1 cellular context compared by ENCODE assay signal in the genomic region with DNA sequence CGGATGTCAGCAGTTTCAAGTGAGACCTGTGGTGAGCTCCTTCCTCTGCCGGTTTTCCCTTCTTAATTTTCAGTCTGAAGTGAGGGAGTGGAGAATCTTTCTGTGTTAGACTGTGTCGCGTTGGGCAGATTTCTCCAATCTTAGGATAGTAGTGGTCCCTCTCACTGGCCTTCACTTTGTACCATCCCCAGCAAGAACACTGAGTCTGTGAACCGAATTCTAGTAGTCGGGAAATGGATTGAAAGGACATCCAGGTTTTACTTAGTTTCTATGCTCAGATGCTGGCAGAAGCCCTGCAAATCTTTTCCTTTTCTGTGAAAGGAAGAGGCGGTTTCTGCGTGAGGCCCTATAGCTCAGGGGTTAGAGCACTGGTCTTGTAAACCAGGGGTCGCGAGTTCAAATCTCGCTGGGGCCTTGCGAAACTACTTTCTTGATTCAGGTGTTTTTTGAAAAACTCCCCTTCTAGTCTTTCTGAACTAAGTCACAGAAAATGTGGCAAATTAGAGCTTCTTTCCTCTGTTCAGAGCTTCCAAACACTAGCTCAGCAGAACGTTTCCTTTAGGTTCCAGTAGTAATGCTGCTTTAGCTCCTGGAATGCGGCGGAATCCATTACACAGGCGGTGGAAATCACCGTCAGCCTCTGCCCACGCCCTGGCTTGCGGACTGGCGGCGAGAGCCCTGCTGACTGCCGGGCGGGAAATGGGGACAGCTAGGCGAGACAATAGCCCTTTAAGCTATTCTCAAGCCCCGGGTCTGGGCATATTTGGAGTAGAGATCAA.
TF ChIP-seq lines count a peak whose summit lies in the region.

No MANE protein-coding gene starts in this region.

TF ChIP-seq in HCT116, 20 proteins besides CTCF, POLR2A, EP300 and RAD21:
- TF ChIP-seq, protein P1, sequence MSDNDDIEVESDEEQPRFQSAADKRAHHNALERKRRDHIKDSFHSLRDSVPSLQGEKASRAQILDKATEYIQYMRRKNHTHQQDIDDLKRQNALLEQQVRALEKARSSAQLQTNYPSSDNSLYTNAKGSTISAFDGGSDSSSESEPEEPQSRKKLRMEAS (IDR thresholded peaks at IDR 0.05) = no peak
- TF ChIP-seq EGR1 (IDR thresholded peaks at IDR 0.05; ENCODE audit: low read depth) = peak; percentile 46; the same call in 1 of the 2 replicates
- peak; percentile 80 for TF ChIP-seq CBX3 (IDR thresholded peaks at IDR 0.05; ENCODE audit: low read depth)
- no peak for TF ChIP-seq EZH2 (IDR thresholded peaks at IDR 0.05)
- peak; percentile 72 for TF ChIP-seq CEBPB (IDR thresholded peaks at IDR 0.05; ENCODE audit: low read depth)
- peak; percentile 33 for TF ChIP-seq YY1 (IDR thresholded peaks at IDR 0.05; ENCODE audit: extremely low read depth, insufficient replicate concordance, low read depth, low read length)
- TF ChIP-seq, protein P2, sequence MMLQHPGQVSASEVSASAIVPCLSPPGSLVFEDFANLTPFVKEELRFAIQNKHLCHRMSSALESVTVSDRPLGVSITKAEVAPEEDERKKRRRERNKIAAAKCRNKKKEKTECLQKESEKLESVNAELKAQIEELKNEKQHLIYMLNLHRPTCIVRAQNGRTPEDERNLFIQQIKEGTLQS (IDR thresholded peaks at IDR 0.05) = peak; percentile 95
- TF ChIP-seq, protein P3, sequence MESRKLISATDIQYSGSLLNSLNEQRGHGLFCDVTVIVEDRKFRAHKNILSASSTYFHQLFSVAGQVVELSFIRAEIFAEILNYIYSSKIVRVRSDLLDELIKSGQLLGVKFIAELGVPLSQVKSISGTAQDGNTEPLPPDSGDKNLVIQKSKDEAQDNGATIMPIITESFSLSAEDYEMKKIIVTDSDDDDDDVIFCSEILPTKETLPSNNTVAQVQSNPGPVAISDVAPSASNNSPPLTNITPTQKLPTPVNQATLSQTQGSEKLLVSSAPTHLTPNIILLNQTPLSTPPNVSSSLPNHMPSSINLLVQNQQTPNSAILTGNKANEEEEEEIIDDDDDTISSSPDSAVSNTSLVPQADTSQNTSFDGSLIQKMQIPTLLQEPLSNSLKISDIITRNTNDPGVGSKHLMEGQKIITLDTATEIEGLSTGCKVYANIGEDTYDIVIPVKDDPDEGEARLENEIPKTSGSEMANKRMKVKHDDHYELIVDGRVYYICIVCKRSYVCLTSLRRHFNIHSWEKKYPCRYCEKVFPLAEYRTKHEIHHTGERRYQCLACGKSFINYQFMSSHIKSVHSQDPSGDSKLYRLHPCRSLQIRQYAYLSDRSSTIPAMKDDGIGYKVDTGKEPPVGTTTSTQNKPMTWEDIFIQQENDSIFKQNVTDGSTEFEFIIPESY (IDR thresholded peaks at IDR 0.05; ENCODE audit: extremely low read depth, insufficient replicate concordance, low read length) = no peak
- TF ChIP-seq, protein P4, sequence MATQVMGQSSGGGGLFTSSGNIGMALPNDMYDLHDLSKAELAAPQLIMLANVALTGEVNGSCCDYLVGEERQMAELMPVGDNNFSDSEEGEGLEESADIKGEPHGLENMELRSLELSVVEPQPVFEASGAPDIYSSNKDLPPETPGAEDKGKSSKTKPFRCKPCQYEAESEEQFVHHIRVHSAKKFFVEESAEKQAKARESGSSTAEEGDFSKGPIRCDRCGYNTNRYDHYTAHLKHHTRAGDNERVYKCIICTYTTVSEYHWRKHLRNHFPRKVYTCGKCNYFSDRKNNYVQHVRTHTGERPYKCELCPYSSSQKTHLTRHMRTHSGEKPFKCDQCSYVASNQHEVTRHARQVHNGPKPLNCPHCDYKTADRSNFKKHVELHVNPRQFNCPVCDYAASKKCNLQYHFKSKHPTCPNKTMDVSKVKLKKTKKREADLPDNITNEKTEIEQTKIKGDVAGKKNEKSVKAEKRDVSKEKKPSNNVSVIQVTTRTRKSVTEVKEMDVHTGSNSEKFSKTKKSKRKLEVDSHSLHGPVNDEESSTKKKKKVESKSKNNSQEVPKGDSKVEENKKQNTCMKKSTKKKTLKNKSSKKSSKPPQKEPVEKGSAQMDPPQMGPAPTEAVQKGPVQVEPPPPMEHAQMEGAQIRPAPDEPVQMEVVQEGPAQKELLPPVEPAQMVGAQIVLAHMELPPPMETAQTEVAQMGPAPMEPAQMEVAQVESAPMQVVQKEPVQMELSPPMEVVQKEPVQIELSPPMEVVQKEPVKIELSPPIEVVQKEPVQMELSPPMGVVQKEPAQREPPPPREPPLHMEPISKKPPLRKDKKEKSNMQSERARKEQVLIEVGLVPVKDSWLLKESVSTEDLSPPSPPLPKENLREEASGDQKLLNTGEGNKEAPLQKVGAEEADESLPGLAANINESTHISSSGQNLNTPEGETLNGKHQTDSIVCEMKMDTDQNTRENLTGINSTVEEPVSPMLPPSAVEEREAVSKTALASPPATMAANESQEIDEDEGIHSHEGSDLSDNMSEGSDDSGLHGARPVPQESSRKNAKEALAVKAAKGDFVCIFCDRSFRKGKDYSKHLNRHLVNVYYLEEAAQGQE (IDR thresholded peaks at IDR 0.05; ENCODE audit: low read depth) = no peak
- peak; percentile 43 for TF ChIP-seq SP1 (IDR thresholded peaks at IDR 0.05; ENCODE audit: low read depth)
